Comparison of ENCODE assay signal across 8 cellular contexts in the genomic region with DNA sequence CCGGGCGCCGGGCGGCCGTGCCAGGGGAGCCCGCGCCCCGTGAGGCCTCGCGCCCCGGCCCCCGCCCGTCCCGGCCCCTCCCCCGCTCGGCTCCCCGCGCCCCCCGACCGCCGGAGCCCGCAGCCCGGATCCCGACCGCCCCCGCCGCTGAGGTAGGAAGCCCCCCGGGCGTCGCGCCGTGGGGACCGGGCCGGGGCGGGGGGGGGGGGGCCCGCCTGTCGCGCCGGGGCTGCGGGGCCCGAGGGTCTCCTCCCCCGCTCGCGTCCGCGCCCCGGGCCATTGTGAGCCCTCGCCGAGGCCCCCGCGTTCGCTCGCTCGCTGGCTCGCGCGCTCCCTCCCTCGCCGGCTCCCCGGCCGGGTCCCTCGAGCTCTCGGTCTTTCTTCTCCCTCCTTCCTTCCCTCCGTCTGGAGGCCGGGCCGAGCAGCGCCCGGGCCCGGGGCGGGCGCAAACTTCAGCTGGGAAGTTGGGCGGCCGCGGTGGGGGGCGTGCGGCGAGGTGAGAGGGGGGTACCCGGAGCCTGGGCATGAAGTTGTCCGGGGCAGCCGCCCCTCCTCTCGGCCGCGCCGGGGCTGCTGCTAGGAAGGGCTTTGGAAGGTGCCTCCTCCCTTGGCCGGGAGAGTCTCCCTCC. TPM values are rescaled to one million over a fixed set of nuclear protein-coding genes. Genes with fewer than 3 reads are reported as not detected.
DNase-seq lines count a peak whose midpoint lies in the region; ATAC-seq, FAIRE-seq and TF ChIP-seq lines count a peak whose summit lies in the region.

No MANE protein-coding gene starts in this region.

- peak overlapping the region; percentile 81 for H3K4me3 Mint-ChIP-seq in progenitor cell of endocrine pancreas (ENCODE audit: low read depth)

- no peak overlapping the region for H3K27ac Mint-ChIP-seq in progenitor cell of endocrine pancreas

- H3K9me3 Mint-ChIP-seq in progenitor cell of endocrine pancreas (ENCODE audit: low read depth) = no peaks in the 10 kb centered on the region

- peak; percentile 58 for DNase-seq in ELF-1 (ENCODE audit: low read depth, low spot score)
- peak; percentile 32 for DNase-seq in NCI-H226
- no peak for DNase-seq in epithelial cell of proximal tubule (ENCODE audit: low read depth)
- no peak for DNase-seq in progenitor cell of endocrine pancreas (ENCODE audit: low spot score, unreplicated experiment)
- no peak for DNase-seq in KG1 (lab: John Stamatoyannopoulos, UW)
- DNase-seq in activated CD8-positive, alpha-beta memory T cell treated with anti-CD3 and anti-CD28 coated beads, Interleukin-2, amount 50 U/mL, for 48 hours = no peak
- DNase-seq in HTR-8/SVneo (ENCODE audit: insufficient read length, low spot score) = no peak

- H3K27me3 Mint-ChIP-seq in progenitor cell of endocrine pancreas = no peaks in the 10 kb centered on the region

- no peak for TF ChIP-seq CTCF in epithelial cell of proximal tubule (conservative IDR thresholded peaks at IDR 0.05; ENCODE audit: low read depth, low read length)
- no peak for TF ChIP-seq CTCF in progenitor cell of endocrine pancreas (IDR thresholded peaks at IDR 0.05; ENCODE audit: unreplicated experiment)

- no peak for ATAC-seq in GM18868 (IDR thresholded peaks at IDR 0.05; ENCODE audit: unreplicated experiment)

- peaks cover 10% of the 10 kb centered on the region for H3K4me1 Mint-ChIP-seq in progenitor cell of endocrine pancreas (ENCODE audit: low read depth)

- FAIRE-seq in HTR-8/SVneo (lab: Jason Lieb, UNC) = no peak

- H3K36me3 Mint-ChIP-seq in progenitor cell of endocrine pancreas (ENCODE audit: insufficient read depth) = no peaks in the 10 kb centered on the region

- H3K4me3 ChIP-seq in epithelial cell of proximal tubule (ENCODE audit: low read depth, low read length) = peak overlapping the region; percentile 78

RNA-seq across cellular contexts. Expression of a gene that starts 0.3 kb away (rescaled TPM):
- total RNA-seq in epithelial cell of proximal tubule (2.2 and 4.6 TPM in 2 replicates), progenitor cell of endocrine pancreas (22.2 and 23.2 TPM in 2 replicates)

RNA-seq across cellular contexts. Expression of a gene that starts 34.9 kb away (rescaled TPM):
- total RNA-seq in epithelial cell of proximal tubule = 75.1 and 87.4 TPM in 2 replicates
- 33.5 and 36.7 TPM in 2 replicates for total RNA-seq in progenitor cell of endocrine pancreas

RNA-seq across cellular contexts. Expression of a gene that starts 43.4 kb away (rescaled TPM):
- total RNA-seq in epithelial cell of proximal tubule (4.0 and 10.5 TPM in 2 replicates), progenitor cell of endocrine pancreas (22.9 and 29.0 TPM in 2 replicates)

RNA-seq across cellular contexts. Expression of a gene that starts 55.4 kb away (rescaled TPM):
- total RNA-seq in epithelial cell of proximal tubule (19.0 and 33.7 TPM in 2 replicates), progenitor cell of endocrine pancreas (3.8 and 4.0 TPM in 2 replicates)

Comparison
In these comparisons a context has a peak if more than half of its experiments do, and no peak if none do; other contexts are left out.
1. DNase-seq: peak in ELF-1 (single experiment) and NCI-H226 (single experiment); none in epithelial cell of proximal tubule (single experiment), progenitor cell of endocrine pancreas (single experiment), KG1 (single experiment), activated CD8-positive, alpha-beta memory T cell treated with anti-CD3 and anti-CD28 coated beads, Interleukin-2, amount 50 U/mL, for 48 hours (single experiment) and HTR-8/SVneo (single experiment).